9 cellular contexts compared by ENCODE assay signal in genomic region chr13:48410199-48410598, GRCh38. TPM values are rescaled to one million over a fixed set of nuclear protein-coding genes. Genes with fewer than 3 reads are reported as not detected.
DNase-seq lines count a peak whose midpoint lies in the region; ATAC-seq and TF ChIP-seq lines count a peak whose summit lies in the region.
"Had no signal": no experiment of that assay in that cellular context is flagged by ENCODE, and none has a peak within 500 bp of the region (broad histone marks: within the 10 kb centered on the region; RNA-seq: fewer than 3 reads in every experiment).

No MANE protein-coding gene starts in this region.

- TF ChIP-seq EP300 in ovary (IDR thresholded peaks at IDR 0.05): no peak

- peak overlapping the region; percentile 81 to 95 (median 91) for H3K27ac Mint-ChIP-seq in CD4-positive, alpha-beta memory T cell

- POLR2A ChIA-PET in CD4-positive, alpha-beta memory T cell (lab: Charles Lee; ENCODE audit: partially characterized antibody): interaction anchor here (2.6 kb wide), 1 partner anchor 82 kb away, joined by 7 read pairs; no protein-coding TSS in a partner anchor

- no peaks in the 10 kb centered on the region for H3K27me3 ChIP-seq in CD4-positive, alpha-beta memory T cell (ENCODE audit: insufficient read depth, low read length)
- H3K27me3 ChIP-seq in esophagus squamous epithelium: no peaks in the 10 kb centered on the region
- H3K27me3 ChIP-seq in ovary: no peaks in the 10 kb centered on the region

- no peak for ATAC-seq in GM18505 (IDR thresholded peaks at IDR 0.05; ENCODE audit: unreplicated experiment)

- intact Hi-C loops in CD4-positive, alpha-beta memory T cell (cut with micrococcal nuclease): loop anchor here (5.0 kb wide), 1 partner anchor 37 kb away; no protein-coding TSS in a partner anchor
- intact Hi-C loops in esophagus squamous epithelium (cut with DNase I): loop anchor here (10.0 kb wide), 1 partner anchor 85 kb away; no protein-coding TSS in a partner anchor
- intact Hi-C loops in ovary (cut with DNase I): no loop called here
- intact Hi-C loops in posterior cingulate gyrus (cut with DNase I): no loop called here

- H3K9me3 ChIP-seq in CD4-positive, alpha-beta memory T cell (ENCODE audit: control insufficient read depth in 1 of 2, low read length in 2 of 2): no peaks in the 10 kb centered on the region
- H3K9me3 ChIP-seq in esophagus squamous epithelium (no peaks in the 10 kb centered on the region), ovary (no peaks in the 10 kb centered on the region)

- H3K4me3 ChIP-seq in CD4-positive, alpha-beta memory T cell (ENCODE audit: low read length in 2 of 2): peak overlapping the region; percentile 59 to 90
- peak overlapping the region; percentile 18 for H3K4me3 ChIP-seq in WI38 (ENCODE audit: low read depth, low read length)
- H3K4me3 ChIP-seq in esophagus squamous epithelium: peak overlapping the region; percentile 44 to 70 (median 56)
- H3K4me3 ChIP-seq in ovary: peak overlapping the region; percentile 44

- TF ChIP-seq CTCF in WI38 (IDR thresholded peaks at IDR 0.05; ENCODE audit: low read depth, low read length) (no peak), esophagus squamous epithelium (IDR thresholded peaks at IDR 0.05) (no peak), ovary (IDR thresholded peaks at IDR 0.05) (no peak)

- H3K27ac ChIP-seq in CD4-positive, alpha-beta memory T cell (ENCODE audit: low read depth, low read length): peak overlapping the region; percentile 84
- H3K27ac ChIP-seq in esophagus squamous epithelium: peak overlapping the region; percentile 82 to 95 (median 86)
- no peak overlapping the region for H3K27ac ChIP-seq in ovary

- peaks cover 35 to 60% (median 49%) of the 10 kb centered on the region in 4 donors for H3K4me1 Mint-ChIP-seq in CD4-positive, alpha-beta memory T cell

- TF ChIP-seq POLR2A in esophagus squamous epithelium (IDR thresholded peaks at IDR 0.05): peak in 1 of 4 donors; percentile 57
- TF ChIP-seq POLR2A in ovary (IDR thresholded peaks at IDR 0.05): no peak
- TF ChIP-seq POLR2A in GM18505 (IDR thresholded peaks at IDR 0.05; ENCODE audit: borderline replicate concordance, extremely low read depth, insufficient read depth, insufficient read length): no peak

- H3K36me3 Mint-ChIP-seq in CD4-positive, alpha-beta memory T cell: peaks cover 13 to 39% of the 10 kb centered on the region in 2 donors

- peak in 2 of 5 donors; percentile 24 to 30 for DNase-seq in CD4-positive, alpha-beta memory T cell
- DNase-seq in esophagus squamous epithelium (lab: John Stamatoyannopoulos, UW): no peak
- DNase-seq in ovary: no peak
- DNase-seq in occipital lobe (lab: John Stamatoyannopoulos, UW): no peak
- DNase-seq in posterior cingulate gyrus: no peak
- DNase-seq in stimulated activated CD4-positive, alpha-beta T cell treated with anti-CD3 and anti-CD28 coated beads, Interleukin-1b, Interleukin-23, amount 100 ng/mL, for 48 hours: no peak
- DNase-seq: NCI-H1105 treated with DMSO at 0.1 percent for 48 hours had no signal

- H3K4me3 Mint-ChIP-seq in CD4-positive, alpha-beta memory T cell: peak overlapping the region; percentile 83 to 98 (median 92)

- H3K9me3 Mint-ChIP-seq in CD4-positive, alpha-beta memory T cell: no peaks in the 10 kb centered on the region

- CTCF ChIA-PET in CD4-positive, alpha-beta memory T cell (lab: Charles Lee; ENCODE audit: partially characterized antibody): no interaction called here

- no peaks in the 10 kb centered on the region for H3K36me3 ChIP-seq in CD4-positive, alpha-beta memory T cell (ENCODE audit: insufficient read depth, low read length)
- H3K36me3 ChIP-seq in esophagus squamous epithelium: no peaks in the 10 kb centered on the region
- no peaks in the 10 kb centered on the region for H3K36me3 ChIP-seq in ovary

- peaks cover 68% of the 10 kb centered on the region for H3K4me1 ChIP-seq in CD4-positive, alpha-beta memory T cell (ENCODE audit: insufficient read depth, low read length)
- peaks cover 0 to 63% (median 9%) of the 10 kb centered on the region in 3 donors for H3K4me1 ChIP-seq in esophagus squamous epithelium
- peaks cover 2% of the 10 kb centered on the region for H3K4me1 ChIP-seq in ovary (ENCODE audit: insufficient read depth)

- no peaks in the 10 kb centered on the region for H3K27me3 Mint-ChIP-seq in CD4-positive, alpha-beta memory T cell

- WGBS in esophagus squamous epithelium, 2 donors: 25 to 34% methylated on average over 5 of the region's 5 CpGs
- 64 to 72% (median 65%) methylated on average over 5 of the region's 5 CpGs for WGBS in ovary, 3 donors

RNA-seq across cellular contexts. Expression of gene LPAR6, which starts 2.7 kb away (rescaled TPM):
- total RNA-seq in CD4-positive, alpha-beta memory T cell: 10 to 100 TPM; 89.0 to 91.1 TPM
- 100 to 1,000 TPM in 1 of 2 donors, 10 to 100 TPM in 1; 69.1 to 134 TPM for polyA plus RNA-seq in CD4-positive, alpha-beta memory T cell
- 100 to 1,000 TPM in 1 of 4 donors, 10 to 100 TPM in 3; 50.6 to 102 (median 82.2) TPM for total RNA-seq in esophagus squamous epithelium
- 10 to 100 TPM in 6 of 7 donors, 1 to 10 TPM in 1; 7.7 to 25.0 (median 15.9) TPM for total RNA-seq in ovary
- 10 to 100 TPM; 20.2 to 21.3 TPM for polyA plus RNA-seq in ovary
- total RNA-seq in occipital lobe: 15.4 TPM

Comparison
In these comparisons a context has a peak if more than half of its experiments do, and no peak if none do; other contexts are left out.
1. H3K27ac ChIP-seq: peak in CD4-positive, alpha-beta memory T cell (single experiment) and esophagus squamous epithelium (4 of 4); none in ovary (0 of 2).
2. H3K4me3 ChIP-seq: peak in every context shown above with its lines; median percentile 74 in CD4-positive, alpha-beta memory T cell; 56 in esophagus squamous epithelium; 44 in ovary; 18 in WI38.
3. intact Hi-C loops: an anchor here in CD4-positive, alpha-beta memory T cell (5.0 kb wide) and esophagus squamous epithelium (10.0 kb wide); none called in ovary and posterior cingulate gyrus.